In genomic region chr22:19270873-19271272, GRCh38 we compare ENCODE assay signal across 2 cellular contexts.
TF ChIP-seq lines count a peak whose summit lies in the region.

No MANE protein-coding gene starts in this region.

TF ChIP-seq in IMR-90, 13 proteins besides CTCF, POLR2A, EP300 and RAD21:
- TF ChIP-seq ELK1 (IDR thresholded peaks at IDR 0.05; ENCODE audit: borderline replicate concordance, low read depth, low read length): no peak
- no peak for TF ChIP-seq NFE2L2 (IDR thresholded peaks at IDR 0.05; ENCODE audit: low read depth, low read length)
- no peak for TF ChIP-seq MXI1 (IDR thresholded peaks at IDR 0.05; ENCODE audit: borderline replicate concordance, low read depth, low read length)
- TF ChIP-seq BHLHE40 (IDR thresholded peaks at IDR 0.05; ENCODE audit: low read depth, low read length): no peak
- no peak for TF ChIP-seq MAZ (IDR thresholded peaks at IDR 0.05; ENCODE audit: borderline replicate concordance, low read depth, low read length)
- TF ChIP-seq FOS (IDR thresholded peaks at IDR 0.05; ENCODE audit: low read depth, low read length): no peak
- no peak for TF ChIP-seq RCOR1 (IDR thresholded peaks at IDR 0.05; ENCODE audit: insufficient replicate concordance, low read length)
- no peak for TF ChIP-seq RFX5 (IDR thresholded peaks at IDR 0.05; ENCODE audit: low read depth, low read length)
- TF ChIP-seq USF2 (IDR thresholded peaks at IDR 0.05; ENCODE audit: low read depth, low read length): no peak

TF ChIP-seq in HepG2, 621 proteins besides CTCF, POLR2A, EP300 and RAD21:
- no peak for TF ChIP-seq KAT7 (CRISPR knock-in tag; IDR thresholded peaks at IDR 0.05; ENCODE audit: borderline replicate concordance)
- TF ChIP-seq ELF3 (CRISPR knock-in tag; IDR thresholded peaks at IDR 0.05): no peak
- no peak for TF ChIP-seq FIP1L1 (IDR thresholded peaks at IDR 0.05; ENCODE audit: borderline replicate concordance, insufficient read depth, low read depth, low read length)
- no peak for TF ChIP-seq CHD2 (IDR thresholded peaks at IDR 0.05; ENCODE audit: low read depth, low read length)
- no peak for TF ChIP-seq PLSCR1 (CRISPR knock-in tag; IDR thresholded peaks at IDR 0.05; ENCODE audit: borderline replicate concordance)
- TF ChIP-seq NFKBIZ (CRISPR knock-in tag; IDR thresholded peaks at IDR 0.05): no peak
- no peak for TF ChIP-seq ZNF432 (CRISPR knock-in tag; IDR thresholded peaks at IDR 0.05; ENCODE audit: borderline replicate concordance)
- TF ChIP-seq TOE1 (CRISPR knock-in tag; IDR thresholded peaks at IDR 0.05): no peak
- no peak for TF ChIP-seq DDIT3 (CRISPR knock-in tag; IDR thresholded peaks at IDR 0.05)
- TF ChIP-seq IKZF5 (CRISPR knock-in tag; IDR thresholded peaks at IDR 0.05): no peak
- no peak for TF ChIP-seq ATF4 (CRISPR knock-in tag; IDR thresholded peaks at IDR 0.05)
- no peak for TF ChIP-seq RBM22 (optimal IDR thresholded peaks at IDR 0.05; ENCODE audit: low read length)
- no peak for TF ChIP-seq ZBTB1 (CRISPR knock-in tag; IDR thresholded peaks at IDR 0.05; ENCODE audit: borderline replicate concordance)
- no peak for TF ChIP-seq ZNF547 (CRISPR knock-in tag; IDR thresholded peaks at IDR 0.05)
